In genomic region chr11:130069684-130070108, GRCh38 we compare ENCODE assay signal across 8 cellular contexts. TPM values are rescaled to one million over a fixed set of nuclear protein-coding genes. Genes with fewer than 3 reads are reported as not detected.
A peak's percentile ranks its signal among the peaks of the same experiment; 100 is the strongest.
DNase-seq lines count a peak whose midpoint lies in the region; ATAC-seq and TF ChIP-seq lines count a peak whose summit lies in the region.

APLP2 (plus strand) TSS chr11:130069894; CDS start chr11:130069978, 84 bp downstream.

- H3K9me3 ChIP-seq in osteoblast (ENCODE audit: low read depth, low read length), result no peaks in the 10 kb centered on the region
- no peaks in the 10 kb centered on the region for H3K9me3 ChIP-seq in testis

- H3K27me3 Mint-ChIP-seq in activated naive CD8-positive, alpha-beta T cell, result peaks cover 11% of the 10 kb centered on the region

- peaks cover 47% of the 10 kb centered on the region for H3K79me2 ChIP-seq in osteoblast (ENCODE audit: insufficient read depth, low read length)

- no peak for TF ChIP-seq POLR2A in testis (IDR thresholded peaks at IDR 0.05)

- DNase-seq in GM12864 (ENCODE audit: low read depth) (peak; percentile 90), NCI-H1105 treated with DMSO at 0.1 percent for 48 hours (lab: John Stamatoyannopoulos, UW) (peak; percentile 100), SKM-1 treated with dmso at 0.1 percent for 144 hours (lab: John Stamatoyannopoulos, UW; ENCODE audit: unreplicated experiment) (peak; percentile 98), glomerular visceral epithelial cell (ENCODE audit: extremely low spot score) (peak; percentile 99), osteoblast (ENCODE audit: insufficient read length, low spot score, missing footprints) (peak; percentile 99), testis (peak; percentile 99)

- peak within 1 kb of the TSS; percentile 84 for H3K4me2 ChIP-seq in osteoblast (ENCODE audit: insufficient read depth, low read length)

- H3K27me3 ChIP-seq in osteoblast (ENCODE audit: insufficient read depth, low read length), result no peaks in the 10 kb centered on the region
- H3K27me3 ChIP-seq in testis, result no peaks in the 10 kb centered on the region

- no peaks in the 10 kb centered on the region for H3K9me3 Mint-ChIP-seq in activated naive CD8-positive, alpha-beta T cell (ENCODE audit: low read depth)

- H3K27ac Mint-ChIP-seq in activated naive CD8-positive, alpha-beta T cell, result peak within 1 kb of the TSS; percentile 75

- peak within 1 kb of the TSS; percentile 93 for H3K4me3 Mint-ChIP-seq in activated naive CD8-positive, alpha-beta T cell

- peaks cover 3% of the 10 kb centered on the region for H3K36me3 Mint-ChIP-seq in activated naive CD8-positive, alpha-beta T cell

- H3K4me1 Mint-ChIP-seq in activated naive CD8-positive, alpha-beta T cell (ENCODE audit: low read depth), result peaks cover 20% of the 10 kb centered on the region

- peaks cover 20% of the 10 kb centered on the region for H4K20me1 ChIP-seq in osteoblast (ENCODE audit: insufficient read depth, low read length)

- H3K4me1 ChIP-seq in osteoblast (ENCODE audit: insufficient read depth, low read length) (peaks cover 6% of the 10 kb centered on the region), testis (peaks cover 8% of the 10 kb centered on the region)

- ATAC-seq in HG02678 (IDR thresholded peaks at IDR 0.05; ENCODE audit: unreplicated experiment), result peak; percentile 95

- H3K27ac ChIP-seq in osteoblast (ENCODE audit: low read depth, low read length) (peak within 1 kb of the TSS; percentile 57), testis (peak within 1 kb of the TSS; percentile 93 to 95)

- no peaks in the 10 kb centered on the region for H3K36me3 ChIP-seq in osteoblast (ENCODE audit: insufficient read depth, low read length)
- H3K36me3 ChIP-seq in testis (ENCODE audit: low read depth, missing control alignments), result no peaks in the 10 kb centered on the region

- intact Hi-C loops in testis (cut with DNase I; ENCODE audit: low total_unique reads), result loop anchor here (5.0 kb wide), 1 partner anchor 67 kb away; the partner anchor contains the start of gene PRDM10

- H3K4me3 ChIP-seq in GM12864 (ENCODE audit: low read depth, low read length), result peak within 1 kb of the TSS; percentile 86
- H3K4me3 ChIP-seq in osteoblast (ENCODE audit: insufficient read depth, low read length), result peak within 1 kb of the TSS; percentile 81
- peak within 1 kb of the TSS; percentile 84 to 89 for H3K4me3 ChIP-seq in testis

- TF ChIP-seq CTCF in GM12864 (IDR thresholded peaks at IDR 0.05; ENCODE audit: low read depth, low read length, missing control alignments) (no peak), osteoblast (IDR thresholded peaks at IDR 0.05; ENCODE audit: extremely low read depth, low read depth, low read length) (no peak), testis (IDR thresholded peaks at IDR 0.05) (no peak)

- H2AFZ ChIP-seq in osteoblast (ENCODE audit: low read length), result peak within 1 kb of the TSS; percentile 96

- WGBS in testis, 2 donors, result 0 to 1% methylated on average over 8 to 29 of the region's 47 CpGs

RNA-seq across cellular contexts. Expression of gene APLP2, which starts in this region (rescaled TPM):
- total RNA-seq in osteoblast (326 and 331 TPM in 2 replicates), testis (100 to 1,000 TPM; 105 to 130 TPM)
- 159 TPM for polyA plus RNA-seq in testis (ENCODE audit: insufficient read depth, low read depth, low replicate concordance)

Comparison
In these comparisons a context has a peak if more than half of its experiments do, and no peak if none do; other contexts are left out.
1. Peak in every context shown above with its lines: DNase-seq, ATAC-seq, H3K4me3 ChIP-seq and H3K27ac ChIP-seq.